In the genomic region with DNA sequence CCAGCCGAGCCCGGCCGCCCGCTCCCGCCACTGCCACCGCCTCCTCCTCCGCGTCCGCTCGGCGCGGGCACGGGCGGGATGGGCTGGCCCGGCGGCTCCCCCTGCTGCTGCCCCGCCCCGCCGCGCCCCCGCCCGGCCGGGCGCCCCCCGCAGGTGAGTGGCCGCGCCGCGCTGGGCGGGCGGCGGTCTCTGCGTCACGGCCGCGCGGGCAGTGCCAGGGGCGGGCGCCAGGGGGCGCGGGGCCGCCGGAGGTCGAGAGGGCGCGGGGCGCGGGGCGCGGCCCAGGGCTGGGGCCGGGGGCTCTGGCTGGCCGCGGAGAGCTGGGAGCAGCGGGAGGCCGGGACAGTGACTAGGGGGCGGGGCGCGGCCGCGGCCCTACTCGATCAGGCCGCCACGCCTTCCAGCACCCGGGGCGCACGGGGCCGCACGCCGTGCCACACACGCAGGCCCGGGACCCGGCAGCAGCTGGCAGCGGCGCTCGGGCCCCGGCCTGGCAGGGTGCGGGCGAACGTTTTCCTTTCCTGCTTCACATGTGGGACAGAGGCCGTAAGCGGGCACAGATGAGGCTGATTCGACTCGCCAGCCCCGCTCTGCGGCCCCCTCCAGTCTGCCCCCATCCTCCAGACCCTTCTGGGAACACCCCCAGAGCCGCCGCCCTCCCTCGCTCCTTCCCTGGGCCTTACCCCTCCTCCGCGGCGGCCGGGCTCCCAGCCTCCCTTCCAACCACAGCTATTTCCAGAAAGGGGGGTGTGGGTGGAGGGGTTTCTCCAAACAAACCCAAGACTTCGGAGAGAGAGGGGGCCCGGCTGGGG, we compare ENCODE assay signal across 8 cellular contexts. TPM values are rescaled to one million over a fixed set of nuclear protein-coding genes. Genes with fewer than 3 reads are reported as not detected.
DNase-seq lines count a peak whose midpoint lies in the region; ATAC-seq and TF ChIP-seq lines count a peak whose summit lies in the region.

No MANE protein-coding gene starts in this region.

- H3K27ac Mint-ChIP-seq in activated T-helper 1 cell treated with anti-CD3 and anti-CD28 coated beads, Interleukin-12 subunit alpha, Interleukin-12 subunit beta, Interleukin-2, Interleukin-4 antibody, amounts not matched to agents 30 ng/mL and 10 ng/mL and 1 ng/mL, durations not matched to agents 14 hours and 24 hours and 36 hours = peak overlapping the region; percentile 29
- peak overlapping the region; percentile 47 to 55 for H3K27ac Mint-ChIP-seq in natural killer cell treated with Interleukin-12 subunit alpha and Interleukin-12 subunit beta and Interleukin-15 and Interleukin-18, amount 100 ng/mL, for 72 hours
- no peak overlapping the region for H3K27ac Mint-ChIP-seq in stimulated activated naive CD8-positive, alpha-beta T cell treated with anti-CD3 and anti-CD28 coated beads, Interleukin-15, Interleukin-2, amounts not matched to agents 100 ng/mL and 50 ng/mL, for 24 hours

- peaks cover 11% of the 10 kb centered on the region for H3K36me3 Mint-ChIP-seq in activated T-helper 1 cell treated with anti-CD3 and anti-CD28 coated beads, Interleukin-12 subunit alpha, Interleukin-12 subunit beta, Interleukin-2, Interleukin-4 antibody, amounts not matched to agents 30 ng/mL and 10 ng/mL and 1 ng/mL, durations not matched to agents 14 hours and 24 hours and 36 hours (ENCODE audit: low read depth)
- no peaks in the 10 kb centered on the region for H3K36me3 Mint-ChIP-seq in natural killer cell treated with Interleukin-12 subunit alpha and Interleukin-12 subunit beta and Interleukin-15 and Interleukin-18, amount 100 ng/mL, for 72 hours
- peaks cover 1% of the 10 kb centered on the region for H3K36me3 Mint-ChIP-seq in stimulated activated naive CD8-positive, alpha-beta T cell treated with anti-CD3 and anti-CD28 coated beads, Interleukin-15, Interleukin-2, amounts not matched to agents 100 ng/mL and 50 ng/mL, for 24 hours (ENCODE audit: low read depth)

- no peaks in the 10 kb centered on the region for H3K9me3 Mint-ChIP-seq in activated T-helper 1 cell treated with anti-CD3 and anti-CD28 coated beads, Interleukin-12 subunit alpha, Interleukin-12 subunit beta, Interleukin-2, Interleukin-4 antibody, amounts not matched to agents 30 ng/mL and 10 ng/mL and 1 ng/mL, durations not matched to agents 14 hours and 24 hours and 36 hours
- no peaks in the 10 kb centered on the region for H3K9me3 Mint-ChIP-seq in natural killer cell treated with Interleukin-12 subunit alpha and Interleukin-12 subunit beta and Interleukin-15 and Interleukin-18, amount 100 ng/mL, for 72 hours
- H3K9me3 Mint-ChIP-seq in stimulated activated naive CD8-positive, alpha-beta T cell treated with anti-CD3 and anti-CD28 coated beads, Interleukin-15, Interleukin-2, amounts not matched to agents 100 ng/mL and 50 ng/mL, for 24 hours = no peaks in the 10 kb centered on the region

- peak; percentile 55 for DNase-seq in NOMO-1 treated with DMSO at 0.1 percent for 48 hours (lab: John Stamatoyannopoulos, UW; ENCODE audit: unreplicated experiment)
- peak; percentile 68 for DNase-seq in activated T-helper 1 cell treated with anti-CD3 and anti-CD28 coated beads, Interleukin-12 subunit alpha, Interleukin-12 subunit beta, Interleukin-2, Interleukin-4 antibody, amounts not matched to agents 30 ng/mL and 10 ng/mL and 1 ng/mL, durations not matched to agents 14 hours and 24 hours and 36 hours (ENCODE audit: low spot score)
- peak; percentile 60 for DNase-seq in fibroblast of mammary gland (ENCODE audit: low read depth)
- peak; percentile 80 for DNase-seq in natural killer cell treated with Interleukin-12 subunit alpha and Interleukin-12 subunit beta and Interleukin-15 and Interleukin-18, amount 100 ng/mL, for 72 hours (ENCODE audit: low spot score)

- peaks cover 34% of the 10 kb centered on the region for H3K4me1 Mint-ChIP-seq in activated T-helper 1 cell treated with anti-CD3 and anti-CD28 coated beads, Interleukin-12 subunit alpha, Interleukin-12 subunit beta, Interleukin-2, Interleukin-4 antibody, amounts not matched to agents 30 ng/mL and 10 ng/mL and 1 ng/mL, durations not matched to agents 14 hours and 24 hours and 36 hours (ENCODE audit: low read depth)
- peaks cover 14 to 27% of the 10 kb centered on the region in 2 donors for H3K4me1 Mint-ChIP-seq in natural killer cell treated with Interleukin-12 subunit alpha and Interleukin-12 subunit beta and Interleukin-15 and Interleukin-18, amount 100 ng/mL, for 72 hours (ENCODE audit: low read depth in 2 of 2)
- H3K4me1 Mint-ChIP-seq in stimulated activated naive CD8-positive, alpha-beta T cell treated with anti-CD3 and anti-CD28 coated beads, Interleukin-15, Interleukin-2, amounts not matched to agents 100 ng/mL and 50 ng/mL, for 24 hours (ENCODE audit: low read depth) = peaks cover 34% of the 10 kb centered on the region

- H3K27me3 Mint-ChIP-seq in activated T-helper 1 cell treated with anti-CD3 and anti-CD28 coated beads, Interleukin-12 subunit alpha, Interleukin-12 subunit beta, Interleukin-2, Interleukin-4 antibody, amounts not matched to agents 30 ng/mL and 10 ng/mL and 1 ng/mL, durations not matched to agents 14 hours and 24 hours and 36 hours (ENCODE audit: insufficient read depth) = peaks cover 9% of the 10 kb centered on the region
- no peaks in the 10 kb centered on the region for H3K27me3 Mint-ChIP-seq in natural killer cell treated with Interleukin-12 subunit alpha and Interleukin-12 subunit beta and Interleukin-15 and Interleukin-18, amount 100 ng/mL, for 72 hours
- peaks cover 5% of the 10 kb centered on the region for H3K27me3 Mint-ChIP-seq in stimulated activated naive CD8-positive, alpha-beta T cell treated with anti-CD3 and anti-CD28 coated beads, Interleukin-15, Interleukin-2, amounts not matched to agents 100 ng/mL and 50 ng/mL, for 24 hours

- TF ChIP-seq CTCF in 22Rv1 (IDR thresholded peaks at IDR 0.05) (peak; percentile 98), fibroblast of mammary gland (conservative IDR thresholded peaks at IDR 0.05; ENCODE audit: control insufficient read depth, insufficient read depth, low read depth, low read length) (no peak)

- peak overlapping the region; percentile 69 for H3K4me3 ChIP-seq in fibroblast of mammary gland (ENCODE audit: control insufficient read depth, low read depth, low read length)

- ATAC-seq in GM18517 (IDR thresholded peaks at IDR 0.05; ENCODE audit: unreplicated experiment) = peak; percentile 61
- ATAC-seq in HG03139 (IDR thresholded peaks at IDR 0.05; ENCODE audit: unreplicated experiment) = peak; percentile 59
- ATAC-seq in natural killer cell treated with Interleukin-12 subunit alpha and Interleukin-12 subunit beta and Interleukin-15 and Interleukin-18, amount 100 ng/mL, for 72 hours = peak; percentile 85 to 89

- peak overlapping the region; percentile 100 for H3K27ac ChIP-seq in 22Rv1

- intact Hi-C loops in activated T-helper 1 cell treated with anti-CD3 and anti-CD28 coated beads, Interleukin-12 subunit alpha, Interleukin-12 subunit beta, Interleukin-2, Interleukin-4 antibody, amounts not matched to agents 30 ng/mL and 10 ng/mL and 1 ng/mL, durations not matched to agents 14 hours and 24 hours and 36 hours (cut with micrococcal nuclease) = loop anchor here (10.0 kb wide), 1 partner anchor 407 kb away; a partner anchor contains a TSS

- peak overlapping the region; percentile 47 for H3K4me3 Mint-ChIP-seq in activated T-helper 1 cell treated with anti-CD3 and anti-CD28 coated beads, Interleukin-12 subunit alpha, Interleukin-12 subunit beta, Interleukin-2, Interleukin-4 antibody, amounts not matched to agents 30 ng/mL and 10 ng/mL and 1 ng/mL, durations not matched to agents 14 hours and 24 hours and 36 hours
- peak overlapping the region; percentile 96 for H3K4me3 Mint-ChIP-seq in natural killer cell treated with Interleukin-12 subunit alpha and Interleukin-12 subunit beta and Interleukin-15 and Interleukin-18, amount 100 ng/mL, for 72 hours
- H3K4me3 Mint-ChIP-seq in stimulated activated naive CD8-positive, alpha-beta T cell treated with anti-CD3 and anti-CD28 coated beads, Interleukin-15, Interleukin-2, amounts not matched to agents 100 ng/mL and 50 ng/mL, for 24 hours = peak overlapping the region; percentile 62

RNA-seq across cellular contexts. Expression of a gene that starts 2.4 kb away (rescaled TPM):
- total RNA-seq in activated T-helper 1 cell treated with anti-CD3 and anti-CD28 coated beads, Interleukin-12 subunit alpha, Interleukin-12 subunit beta, Interleukin-2, Interleukin-4 antibody, amounts not matched to agents 30 ng/mL and 10 ng/mL and 1 ng/mL, durations not matched to agents 14 hours and 24 hours and 36 hours = 2.7 and 3.1 TPM in 2 replicates
- total RNA-seq in natural killer cell treated with Interleukin-12 subunit alpha and Interleukin-12 subunit beta and Interleukin-15 and Interleukin-18, amount 100 ng/mL, for 72 hours = 1 to 10 TPM; 2.4 to 2.8 TPM

RNA-seq across cellular contexts. Expression of a gene that starts 31.8 kb away (rescaled TPM):
- 41.2 and 42.6 TPM in 2 replicates for total RNA-seq in activated T-helper 1 cell treated with anti-CD3 and anti-CD28 coated beads, Interleukin-12 subunit alpha, Interleukin-12 subunit beta, Interleukin-2, Interleukin-4 antibody, amounts not matched to agents 30 ng/mL and 10 ng/mL and 1 ng/mL, durations not matched to agents 14 hours and 24 hours and 36 hours
- 10 to 100 TPM; 56.5 to 60.3 TPM for total RNA-seq in natural killer cell treated with Interleukin-12 subunit alpha and Interleukin-12 subunit beta and Interleukin-15 and Interleukin-18, amount 100 ng/mL, for 72 hours

RNA-seq across cellular contexts. Expression of a gene that starts 41.2 kb away (rescaled TPM):
- 463 and 473 TPM in 2 replicates for total RNA-seq in activated T-helper 1 cell treated with anti-CD3 and anti-CD28 coated beads, Interleukin-12 subunit alpha, Interleukin-12 subunit beta, Interleukin-2, Interleukin-4 antibody, amounts not matched to agents 30 ng/mL and 10 ng/mL and 1 ng/mL, durations not matched to agents 14 hours and 24 hours and 36 hours
- total RNA-seq in natural killer cell treated with Interleukin-12 subunit alpha and Interleukin-12 subunit beta and Interleukin-15 and Interleukin-18, amount 100 ng/mL, for 72 hours = 100 to 1,000 TPM; 340 to 372 TPM

RNA-seq across cellular contexts. Expression of a gene that starts 50.0 kb away (rescaled TPM):
- total RNA-seq in activated T-helper 1 cell treated with anti-CD3 and anti-CD28 coated beads, Interleukin-12 subunit alpha, Interleukin-12 subunit beta, Interleukin-2, Interleukin-4 antibody, amounts not matched to agents 30 ng/mL and 10 ng/mL and 1 ng/mL, durations not matched to agents 14 hours and 24 hours and 36 hours = 0.81 TPM in 1 of 2 replicates, not detected in the other
- not detected for total RNA-seq in natural killer cell treated with Interleukin-12 subunit alpha and Interleukin-12 subunit beta and Interleukin-15 and Interleukin-18, amount 100 ng/mL, for 72 hours

RNA-seq across cellular contexts. Expression of a gene that starts 55.9 kb away (rescaled TPM):
- total RNA-seq in activated T-helper 1 cell treated with anti-CD3 and anti-CD28 coated beads, Interleukin-12 subunit alpha, Interleukin-12 subunit beta, Interleukin-2, Interleukin-4 antibody, amounts not matched to agents 30 ng/mL and 10 ng/mL and 1 ng/mL, durations not matched to agents 14 hours and 24 hours and 36 hours = not detected in 2 replicates
- under 1 TPM in 1 of 2 donors, not detected in 1; 0.26 TPM for total RNA-seq in natural killer cell treated with Interleukin-12 subunit alpha and Interleukin-12 subunit beta and Interleukin-15 and Interleukin-18, amount 100 ng/mL, for 72 hours

Comparison
In these comparisons a context has a peak if more than half of its experiments do, and no peak if none do; other contexts are left out.
1. Peak in every context shown above with its lines: DNase-seq, ATAC-seq, H3K4me3 ChIP-seq and H3K27ac ChIP-seq.